27 cellular contexts compared by ENCODE assay signal in the genomic region with DNA sequence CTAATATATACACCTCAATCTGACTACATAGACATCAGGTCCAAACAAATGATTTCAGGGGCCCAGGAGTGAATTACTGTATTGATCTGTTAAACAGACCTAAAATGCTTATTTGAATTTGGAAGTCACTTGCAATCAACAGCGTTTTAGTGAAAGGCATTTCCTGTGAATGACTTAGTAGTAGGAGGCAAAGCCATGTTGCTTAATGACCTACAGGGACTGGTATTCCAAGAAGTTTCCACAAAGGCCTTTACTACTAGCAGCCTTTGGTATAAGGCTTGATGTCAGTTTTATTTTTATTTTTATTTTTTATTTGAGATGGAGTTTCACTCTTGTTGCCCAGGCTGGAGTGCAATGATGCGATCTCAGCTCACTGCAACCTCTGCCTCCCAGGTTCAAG. TPM values are rescaled to one million over a fixed set of nuclear protein-coding genes. Genes with fewer than 3 reads are reported as not detected.
DNase-seq lines count a peak whose midpoint lies in the region; ATAC-seq and TF ChIP-seq lines count a peak whose summit lies in the region.
"Had no signal": no experiment of that assay in that cellular context is flagged by ENCODE, and none has a peak within 500 bp of the region (broad histone marks: within the 10 kb centered on the region; RNA-seq: fewer than 3 reads in every experiment).

No MANE protein-coding gene starts in this region.

- H3K9me3 ChIP-seq in heart left ventricle (no peaks in the 10 kb centered on the region), sigmoid colon (no peaks in the 10 kb centered on the region), suprapubic skin (no peaks in the 10 kb centered on the region)
- H3K9me3 ChIP-seq: spleen had no signal

- no peaks in the 10 kb centered on the region for H3K36me3 ChIP-seq in heart left ventricle
- no peaks in the 10 kb centered on the region for H3K36me3 ChIP-seq in sigmoid colon
- no peaks in the 10 kb centered on the region for H3K36me3 ChIP-seq in suprapubic skin
- H3K36me3 ChIP-seq: spleen had no signal

- H3K4me3 ChIP-seq in heart left ventricle (no peak overlapping the region), sigmoid colon (no peak overlapping the region), suprapubic skin (no peak overlapping the region)
- H3K4me3 ChIP-seq: spleen had no signal

- ATAC-seq in heart left ventricle (peak in 2 of 4 donors; percentile 64 to 67), HG03108 (IDR thresholded peaks at IDR 0.05; ENCODE audit: unreplicated experiment) (no peak)
- ATAC-seq in stimulated activated effector memory CD8-positive, alpha-beta T cell treated with anti-CD3 and anti-CD28 coated beads, Interleukin-12 subunit alpha, Interleukin-12 subunit beta, amount 100 ng/mL, for 72 hours = no peak
- ATAC-seq: activated naive CD4-positive, alpha-beta T cell treated with anti-CD3 and anti-CD28 coated beads, Interleukin-2, amount 50 U/mL, for 72 hours; activated T-cell treated with anti-CD3 and anti-CD28 coated beads, Interleukin-2, amount 50 U/mL, for 72 hours; SK-N-SH treated with all-trans-retinoic acid at 6 μM for 48 hours had no signal

- no peaks in the 10 kb centered on the region for H3K36me3 Mint-ChIP-seq in mesothelial cell of epicardium
- H3K36me3 Mint-ChIP-seq in stimulated activated effector memory CD8-positive, alpha-beta T cell treated with anti-CD3 and anti-CD28 coated beads, Interleukin-12 subunit alpha, Interleukin-12 subunit beta, amount 100 ng/mL, for 72 hours = no peaks in the 10 kb centered on the region
- H3K36me3 Mint-ChIP-seq: activated naive CD4-positive, alpha-beta T cell treated with anti-CD3 and anti-CD28 coated beads, Interleukin-2, amount 50 U/mL, for 72 hours; CD8-positive, alpha-beta memory T cell had no signal

- H3K4me3 Mint-ChIP-seq in mesothelial cell of epicardium = no peak overlapping the region
- H3K4me3 Mint-ChIP-seq in stimulated activated effector memory CD8-positive, alpha-beta T cell treated with anti-CD3 and anti-CD28 coated beads, Interleukin-12 subunit alpha, Interleukin-12 subunit beta, amount 100 ng/mL, for 72 hours = no peak overlapping the region
- H3K4me3 Mint-ChIP-seq: activated T-cell treated with anti-CD3 and anti-CD28 coated beads, Interleukin-2, amount 50 U/mL, for 72 hours; CD8-positive, alpha-beta memory T cell; nephron progenitor cell had no signal

- no peak overlapping the region for H3K27ac Mint-ChIP-seq in mesothelial cell of epicardium
- H3K27ac Mint-ChIP-seq in stimulated activated effector memory CD8-positive, alpha-beta T cell treated with anti-CD3 and anti-CD28 coated beads, Interleukin-12 subunit alpha, Interleukin-12 subunit beta, amount 100 ng/mL, for 72 hours = no peak overlapping the region
- H3K27ac Mint-ChIP-seq: activated naive CD4-positive, alpha-beta T cell treated with anti-CD3 and anti-CD28 coated beads, Interleukin-2, amount 50 U/mL, for 72 hours; activated T-cell treated with anti-CD3 and anti-CD28 coated beads, Interleukin-2, amount 50 U/mL, for 72 hours; CD8-positive, alpha-beta memory T cell; nephron progenitor cell; progenitor cell of endocrine pancreas had no signal

- no peaks in the 10 kb centered on the region for H3K9me3 Mint-ChIP-seq in mesothelial cell of epicardium
- peaks cover 13% of the 10 kb centered on the region for H3K9me3 Mint-ChIP-seq in stimulated activated effector memory CD8-positive, alpha-beta T cell treated with anti-CD3 and anti-CD28 coated beads, Interleukin-12 subunit alpha, Interleukin-12 subunit beta, amount 100 ng/mL, for 72 hours
- H3K9me3 Mint-ChIP-seq: nephron progenitor cell had no signal

- peaks cover 0 to 6% (median 0%) of the 10 kb centered on the region in 12 donors for H3K4me1 ChIP-seq in heart left ventricle
- H3K4me1 ChIP-seq in sigmoid colon = peaks cover 0 to 30% (median 24%) of the 10 kb centered on the region in 4 donors
- no peaks in the 10 kb centered on the region for H3K4me1 ChIP-seq in suprapubic skin
- H3K4me1 ChIP-seq: spleen had no signal

- DNase-seq in AG20443 (ENCODE audit: low spot score) = peak; percentile 50
- DNase-seq in amniotic epithelial cell (ENCODE audit: low read depth) = peak; percentile 12
- no peak for DNase-seq in heart left ventricle
- no peak for DNase-seq in sigmoid colon
- DNase-seq in mesothelial cell of epicardium (ENCODE audit: low spot score in 2 of 2, unreplicated experiment in 2 of 2) = no peak
- DNase-seq in suprapubic skin (ENCODE audit: low spot score in 2 of 2) = no peak
- DNase-seq in stimulated activated effector memory CD8-positive, alpha-beta T cell treated with anti-CD3 and anti-CD28 coated beads, Interleukin-12 subunit alpha, Interleukin-12 subunit beta, amount 100 ng/mL, for 72 hours (ENCODE audit: low spot score in 2 of 2) = no peak
- DNase-seq: activated CD4-positive, alpha-beta T cell treated with anti-CD3 and anti-CD28 coated beads for 1 hour; activated T-cell treated with anti-CD3 and anti-CD28 coated beads, Interleukin-2, amount 50 U/mL, for 72 hours; CD8-positive, alpha-beta memory T cell; erythroblast; head of caudate nucleus; KBM-7; mammary epithelial cell; MV-4-11; nephron progenitor cell; NK-92 treated with Interleukin-12 subunit alpha and Interleukin-12 subunit beta, amount 100 ng/mL, for 24 hours; spleen; stimulated activated CD8-positive, alpha-beta memory T cell treated with anti-CD3 and anti-CD28 coated beads, Interleukin-4, amount 100 ng/mL, for 48 hours; T1000 had no signal

- intact Hi-C loops in heart left ventricle (cut with DNase I) (no loop called here), sigmoid colon (cut with DNase I) (no loop called here)

- TF ChIP-seq EP300 in sigmoid colon (IDR thresholded peaks at IDR 0.05) (no peak), suprapubic skin (IDR thresholded peaks at IDR 0.05) (no peak)

- no peaks in the 10 kb centered on the region for H3K27me3 ChIP-seq in heart left ventricle
- no peaks in the 10 kb centered on the region for H3K27me3 ChIP-seq in sigmoid colon
- no peaks in the 10 kb centered on the region for H3K27me3 ChIP-seq in suprapubic skin
- H3K27me3 ChIP-seq: spleen had no signal

- TF ChIP-seq POLR2A in heart left ventricle (IDR thresholded peaks at IDR 0.05) = no peak
- TF ChIP-seq POLR2A in sigmoid colon (IDR thresholded peaks at IDR 0.05) = no peak
- no peak for TF ChIP-seq POLR2A in suprapubic skin (IDR thresholded peaks at IDR 0.05)

- H3K27me3 Mint-ChIP-seq in mesothelial cell of epicardium (ENCODE audit: low read depth) = no peaks in the 10 kb centered on the region
- H3K27me3 Mint-ChIP-seq: CD8-positive, alpha-beta memory T cell; progenitor cell of endocrine pancreas had no signal

- no peaks in the 10 kb centered on the region for H3K4me1 Mint-ChIP-seq in mesothelial cell of epicardium
- no peaks in the 10 kb centered on the region for H3K4me1 Mint-ChIP-seq in stimulated activated effector memory CD8-positive, alpha-beta T cell treated with anti-CD3 and anti-CD28 coated beads, Interleukin-12 subunit alpha, Interleukin-12 subunit beta, amount 100 ng/mL, for 72 hours
- H3K4me1 Mint-ChIP-seq: CD8-positive, alpha-beta memory T cell; nephron progenitor cell had no signal

- no peak for TF ChIP-seq CTCF in heart left ventricle (IDR thresholded peaks at IDR 0.05)
- TF ChIP-seq CTCF in sigmoid colon (IDR thresholded peaks at IDR 0.05) = no peak
- no peak for TF ChIP-seq CTCF in mesothelial cell of epicardium (IDR thresholded peaks at IDR 0.05; ENCODE audit: unreplicated experiment)
- no peak for TF ChIP-seq CTCF in suprapubic skin (IDR thresholded peaks at IDR 0.05)

- WGBS in heart left ventricle, 4 donors = 58 to 80% (median 62%) methylated on average over 2 of the region's 2 CpGs
- 74 to 83% methylated on average over 2 of the region's 2 CpGs for WGBS in sigmoid colon, 2 donors
- 65% methylated on average over 2 of the region's 2 CpGs for whole genome bisulfite sequencing in suprapubic skin

- H3K27ac ChIP-seq in heart left ventricle = peak overlapping the region in 9 of 12 donors; percentile 39 to 85 (median 59)
- peak overlapping the region; percentile 35 to 56 (median 48) for H3K27ac ChIP-seq in sigmoid colon
- no peak overlapping the region for H3K27ac ChIP-seq in suprapubic skin
- H3K27ac ChIP-seq: spleen had no signal

RNA-seq across cellular contexts. Expression of a gene that starts 22.7 kb away (rescaled TPM):
- total RNA-seq in heart left ventricle (not detected), sigmoid colon (not detected), mesothelial cell of epicardium (not detected in 3 replicates), suprapubic skin (not detected)
- polyA plus RNA-seq in heart left ventricle (not detected), sigmoid colon (not detected)
- total RNA-seq: activated CD8-positive, alpha-beta memory T cell treated with anti-CD3 and anti-CD28 coated beads for 36 hours; activated naive CD4-positive, alpha-beta T cell treated with anti-CD3 and anti-CD28 coated beads, Interleukin-2, amount 50 U/mL, for 72 hours; activated T-cell treated with anti-CD3 and anti-CD28 coated beads, Interleukin-2, amount 50 U/mL, for 72 hours; CD8-positive, alpha-beta memory T cell; mammary epithelial cell; progenitor cell of endocrine pancreas; spleen; temporal lobe had no signal
- polyA plus RNA-seq: CD8-positive, alpha-beta memory T cell; keratinocyte; mammary epithelial cell; spleen had no signal

RNA-seq across cellular contexts. Expression of a gene that starts 47.2 kb away (rescaled TPM):
- total RNA-seq in heart left ventricle = 100 to 1,000 TPM in 1 of 9 donors, 10 to 100 TPM in 5, 1 to 10 TPM in 3; 5.0 to 120 (median 21.4) TPM
- polyA plus RNA-seq in heart left ventricle = 10 to 100 TPM; 21.7 to 61.9 TPM
- 100 to 1,000 TPM in 1 of 4 donors, 10 to 100 TPM in 3; 39.6 to 156 (median 85.0) TPM for total RNA-seq in sigmoid colon
- 100 to 1,000 TPM; 192 to 407 (median 218) TPM for polyA plus RNA-seq in sigmoid colon
- 24.0 to 28.4 TPM (median 27.2 TPM) in 3 replicates for total RNA-seq in mesothelial cell of epicardium
- 100 to 1,000 TPM in 1 of 4 donors, 10 to 100 TPM in 3; 72.8 to 107 (median 84.7) TPM for total RNA-seq in suprapubic skin
- total RNA-seq: activated CD8-positive, alpha-beta memory T cell treated with anti-CD3 and anti-CD28 coated beads for 36 hours; activated naive CD4-positive, alpha-beta T cell treated with anti-CD3 and anti-CD28 coated beads, Interleukin-2, amount 50 U/mL, for 72 hours; activated T-cell treated with anti-CD3 and anti-CD28 coated beads, Interleukin-2, amount 50 U/mL, for 72 hours had no signal
- polyA plus RNA-seq: CD8-positive, alpha-beta memory T cell had no signal

Comparison
In these comparisons a context has a peak if more than half of its experiments do, and no peak if none do; other contexts are left out.
1. DNase-seq: peak in AG20443 (single experiment) and amniotic epithelial cell (single experiment); none in heart left ventricle (0 of 5), sigmoid colon (single experiment), mesothelial cell of epicardium (0 of 2), suprapubic skin (0 of 2) and stimulated activated effector memory CD8-positive, alpha-beta T cell treated with anti-CD3 and anti-CD28 coated beads, Interleukin-12 subunit alpha, Interleukin-12 subunit beta, amount 100 ng/mL, for 72 hours (0 of 2).